In genomic region chr2:107132141-107132540, GRCh38 we compare ENCODE assay signal across 10 cellular contexts.
DNase-seq lines count a peak whose midpoint lies in the region; ATAC-seq and TF ChIP-seq lines count a peak whose summit lies in the region.
"Had no signal": no experiment of that assay in that cellular context is flagged by ENCODE, and none has a peak within 500 bp of the region (broad histone marks: within the 10 kb centered on the region; RNA-seq: fewer than 3 reads in every experiment).

No MANE protein-coding gene starts in this region.

- ATAC-seq in GM18870 (IDR thresholded peaks at IDR 0.05; ENCODE audit: unreplicated experiment) (peak; percentile 80), HG02623 (IDR thresholded peaks at IDR 0.05; ENCODE audit: unreplicated experiment) (peak; percentile 86), HG03575 (IDR thresholded peaks at IDR 0.05; ENCODE audit: extremely low read depth, insufficient number of reproducible peaks, low FRiP score, unreplicated experiment) (peak; percentile 90), left cardiac atrium (no peak)
- ATAC-seq: heart left ventricle had no signal

- H3K9me2 ChIP-seq in PC-9 (ENCODE audit: insufficient read depth): no peaks in the 10 kb centered on the region; the same call in 1 of the 2 replicates

- no TSS peak for BruUV-seq in PC-9 (replicated peaks; lab: Mats Ljungman, UMichigan)

- no peak overlapping the region for H2AFZ ChIP-seq in PC-9

- peaks cover 7% of the 10 kb centered on the region; the same call in 1 of the 2 replicates for H3K27me3 ChIP-seq in PC-9 (ENCODE audit: insufficient read depth, low read depth)
- no peaks in the 10 kb centered on the region for H3K27me3 ChIP-seq in suprapubic skin
- H3K27me3 ChIP-seq: heart left ventricle had no signal

- no peaks in the 10 kb centered on the region for H4K20me1 ChIP-seq in PC-9 (ENCODE audit: insufficient read depth)

- no peaks in the 10 kb centered on the region for H3F3A ChIP-seq in PC-9 (ENCODE audit: insufficient read depth, low read depth)

- TF ChIP-seq CTCF in PC-9 (conservative IDR thresholded peaks at IDR 0.05) (no peak), suprapubic skin (IDR thresholded peaks at IDR 0.05) (no peak)

- WGBS in mesodermal cell (ENCODE audit: insufficient coverage in 2 of 2), 2 experiments: 90 to 96% methylated on average over 6 to 7 of the region's 10 CpGs
- 45% methylated on average over 10 of the region's 10 CpGs for WGBS in suprapubic skin

- H3K4me2 ChIP-seq in PC-9: no peak overlapping the region

- H3K4me1 ChIP-seq in mesodermal cell (ENCODE audit: control insufficient read depth, insufficient read depth, low read length, poor library complexity, severe bottlenecking): no peaks in the 10 kb centered on the region
- H3K4me1 ChIP-seq in PC-9 (replicated peaks; ENCODE audit: insufficient read depth): no peaks in the 10 kb centered on the region
- H3K4me1 ChIP-seq in suprapubic skin: no peaks in the 10 kb centered on the region
- H3K4me1 ChIP-seq: heart left ventricle had no signal

- no peaks in the 10 kb centered on the region for H3K79me2 ChIP-seq in PC-9 (ENCODE audit: low read depth)

- H3K9me3 ChIP-seq in mesodermal cell (ENCODE audit: control insufficient read depth, low read length): no peaks in the 10 kb centered on the region
- H3K9me3 ChIP-seq in PC-9 (ENCODE audit: insufficient read depth, low read depth): no peaks in the 10 kb centered on the region
- no peaks in the 10 kb centered on the region for H3K9me3 ChIP-seq in suprapubic skin

- DNase-seq in ecto neural progenitor cell (ENCODE audit: low spot score): no peak
- no peak for DNase-seq in PC-9
- DNase-seq in left cardiac atrium: no peak
- no peak for DNase-seq in suprapubic skin (ENCODE audit: low spot score in 2 of 2)
- DNase-seq: heart left ventricle, NCI-H2029 had no signal

- CTCF ChIA-PET in PC-9 (lab: Charles Lee): no interaction called here

- intact Hi-C loops in PC-9 (cut with micrococcal nuclease; ENCODE audit: unreplicated experiment) (no loop called here), left cardiac atrium (cut with DNase I) (no loop called here)

- POLR2A ChIA-PET in PC-9 (lab: Charles Lee; ENCODE audit: unreplicated experiment): no interaction called here

- H3K4me3 ChIP-seq in mesodermal cell (ENCODE audit: extremely low read depth, insufficient read depth, low read length, poor library complexity, severe bottlenecking) (no peak overlapping the region), PC-9 (no peak overlapping the region), suprapubic skin (no peak overlapping the region)

- H3K27ac ChIP-seq in mesodermal cell (ENCODE audit: low read depth, low read length, severe bottlenecking) (peak overlapping the region; percentile 23), PC-9 (no peak overlapping the region), suprapubic skin (no peak overlapping the region)
- H3K27ac ChIP-seq: heart left ventricle had no signal

- TF ChIP-seq POLR2A in suprapubic skin (IDR thresholded peaks at IDR 0.05): no peak

- no peak for TF ChIP-seq EP300 in suprapubic skin (IDR thresholded peaks at IDR 0.05)

- H3K36me3 ChIP-seq in mesodermal cell (ENCODE audit: control insufficient read depth, insufficient read depth, low read length): no peaks in the 10 kb centered on the region
- H3K36me3 ChIP-seq in PC-9 (ENCODE audit: low read depth): no peaks in the 10 kb centered on the region
- H3K36me3 ChIP-seq in suprapubic skin: no peaks in the 10 kb centered on the region
- H3K36me3 ChIP-seq: heart left ventricle had no signal

Comparison
In these comparisons a context has a peak if more than half of its experiments do, and no peak if none do; other contexts are left out.
1. ATAC-seq: peak in GM18870 (single experiment), HG02623 (single experiment) and HG03575 (single experiment); none in left cardiac atrium (0 of 2).